1 cellular context compared by ENCODE assay signal in genomic region chr5:140673187-140673976, GRCh38.
TF ChIP-seq lines count a peak whose summit lies in the region.

DND1 (minus strand) TSS chr5:140673576; CDS start chr5:140673542, 34 bp downstream.

TF ChIP-seq in SK-N-SH, 30 proteins besides CTCF, POLR2A, EP300 and RAD21:
- no peak for TF ChIP-seq PBX3 (IDR thresholded peaks at IDR 0.05)
- 0 out of 2 replicates have a peak, but pooled peaks have one; percentile 7 for TF ChIP-seq POLR2AphosphoS5 (IDR thresholded peaks at IDR 0.05; ENCODE audit: low read depth, low read length)
